In genomic region chr4:42490015-42490414, GRCh38 we compare ENCODE assay signal across 22 cellular contexts.
A peak's percentile ranks its signal among the peaks of the same experiment; 100 is the strongest.
DNase-seq lines count a peak whose midpoint lies in the region; ATAC-seq, FAIRE-seq and TF ChIP-seq lines count a peak whose summit lies in the region.
"Had no signal": no experiment of that assay in that cellular context is flagged by ENCODE, and none has a peak within 500 bp of the region (broad histone marks: within the 10 kb centered on the region; RNA-seq: fewer than 3 reads in every experiment).

No MANE protein-coding gene starts in this region.

- H3K9me3 ChIP-seq in MM.1S (replicated peaks; ENCODE audit: insufficient read depth, low read length) = no peaks in the 10 kb centered on the region
- no peaks in the 10 kb centered on the region for H3K9me3 ChIP-seq in hepatocyte (ENCODE audit: low read depth)
- H3K9me3 ChIP-seq: gastroesophageal sphincter, mucosa of descending colon, thoracic aorta had no signal

- no peaks in the 10 kb centered on the region for H3K9me3 Mint-ChIP-seq in nephron
- H3K9me3 Mint-ChIP-seq in natural killer cell treated with Interleukin-12 subunit alpha and Interleukin-12 subunit beta and Interleukin-15 and Interleukin-18, amount 100 ng/mL, for 72 hours = no peaks in the 10 kb centered on the region
- H3K9me3 Mint-ChIP-seq: activated CD4-positive, alpha-beta T cell treated with anti-CD3 and anti-CD28 coated beads, Interleukin-2, amount 10 ng/mL, durations not matched to agents 24 days and 14 days; T-helper 1 cell treated with Interleukin-12 subunit alpha and Interleukin-12 subunit beta and Interleukin-4 antibody, amounts not matched to agents 30 μg/mL and 1 μg/mL, for 36 hours had no signal

- peaks cover 34% of the 10 kb centered on the region for H3F3A ChIP-seq in MM.1S (ENCODE audit: insufficient read depth, low read length)

- H3K4me2 ChIP-seq in MM.1S (ENCODE audit: low read depth, low read length) (peak overlapping the region; percentile 82), hepatocyte (no peak overlapping the region)

- peak overlapping the region in 2 of 3 experiments; percentile 51 to 73 for H3K27ac Mint-ChIP-seq in nephron
- H3K27ac Mint-ChIP-seq in natural killer cell treated with Interleukin-12 subunit alpha and Interleukin-12 subunit beta and Interleukin-15 and Interleukin-18, amount 100 ng/mL, for 72 hours = peak overlapping the region in 1 of 2 donors; percentile 2
- H3K27ac Mint-ChIP-seq: activated CD4-positive, alpha-beta T cell treated with anti-CD3 and anti-CD28 coated beads, Interleukin-2, amount 10 ng/mL, durations not matched to agents 24 days and 14 days; activated CD8-positive, alpha-beta memory T cell treated with anti-CD3 and anti-CD28 coated beads, Interleukin-2, amount 10 ng/mL, durations not matched to agents 7 days and 5 days; T-helper 1 cell treated with Interleukin-12 subunit alpha and Interleukin-12 subunit beta and Interleukin-4 antibody, amounts not matched to agents 30 μg/mL and 1 μg/mL, for 36 hours had no signal

- ATAC-seq in natural killer cell treated with Interleukin-12 subunit alpha and Interleukin-12 subunit beta and Interleukin-15 and Interleukin-18, amount 100 ng/mL, for 72 hours = no peak
- ATAC-seq: activated CD8-positive, alpha-beta memory T cell treated with anti-CD3 and anti-CD28 coated beads, Interleukin-2, amount 10 ng/mL, durations not matched to agents 7 days and 5 days; gastroesophageal sphincter; mucosa of descending colon had no signal

- H3K4me1 Mint-ChIP-seq in nephron = peaks cover 26% of the 10 kb centered on the region
- peaks cover 20 to 23% of the 10 kb centered on the region in 2 donors for H3K4me1 Mint-ChIP-seq in natural killer cell treated with Interleukin-12 subunit alpha and Interleukin-12 subunit beta and Interleukin-15 and Interleukin-18, amount 100 ng/mL, for 72 hours (ENCODE audit: low read depth in 2 of 2)

- peak; percentile 92 for FAIRE-seq in GM19239 (lab: Jason Lieb, UNC)
- FAIRE-seq: colon, islet of Langerhans had no signal

- no peak for TF ChIP-seq CTCF in MM.1S (IDR thresholded peaks at IDR 0.05; ENCODE audit: low read length)
- no peak for TF ChIP-seq CTCF in nephron (IDR thresholded peaks at IDR 0.05; ENCODE audit: unreplicated experiment in 3 of 3)
- TF ChIP-seq CTCF in hepatocyte (IDR thresholded peaks at IDR 0.05; ENCODE audit: poor library complexity) = no peak

- peak; percentile 18 for TF ChIP-seq POLR2A in GM15510 (IDR thresholded peaks at IDR 0.05; ENCODE audit: borderline replicate concordance, extremely low read depth, insufficient read length)

- peaks cover 10% of the 10 kb centered on the region for H3K27me3 Mint-ChIP-seq in nephron (ENCODE audit: low read depth)
- H3K27me3 Mint-ChIP-seq in natural killer cell treated with Interleukin-12 subunit alpha and Interleukin-12 subunit beta and Interleukin-15 and Interleukin-18, amount 100 ng/mL, for 72 hours = no peaks in the 10 kb centered on the region
- H3K27me3 Mint-ChIP-seq: activated CD4-positive, alpha-beta T cell treated with anti-CD3 and anti-CD28 coated beads, Interleukin-2, amount 10 ng/mL, durations not matched to agents 24 days and 14 days; activated CD8-positive, alpha-beta memory T cell treated with anti-CD3 and anti-CD28 coated beads, Interleukin-2, amount 10 ng/mL, durations not matched to agents 7 days and 5 days had no signal

- peaks cover 3% of the 10 kb centered on the region; the same call in 1 of the 2 replicates for H4K20me1 ChIP-seq in MM.1S (ENCODE audit: insufficient read depth, low read length)
- no peaks in the 10 kb centered on the region for H4K20me1 ChIP-seq in hepatocyte (ENCODE audit: insufficient read depth, poor library complexity, severe bottlenecking)

- no peaks in the 10 kb centered on the region for H3K79me2 ChIP-seq in MM.1S (ENCODE audit: low read length)
- no peaks in the 10 kb centered on the region for H3K79me2 ChIP-seq in hepatocyte

- H3K36me3 ChIP-seq in MM.1S (replicated peaks; ENCODE audit: insufficient read depth, low read length) (no peaks in the 10 kb centered on the region), hepatocyte (replicated peaks; ENCODE audit: insufficient read depth, low read depth) (no peaks in the 10 kb centered on the region)
- H3K36me3 ChIP-seq: brain microvascular endothelial cell, gastroesophageal sphincter, thoracic aorta had no signal

- DNase-seq in GM19239 (ENCODE audit: insufficient read length, low spot score) = no peak
- DNase-seq in MM.1S = no peak
- DNase-seq in HT-29 (ENCODE audit: low spot score) = no peak
- no peak for DNase-seq in ureter (ENCODE audit: low spot score)
- no peak for DNase-seq in natural killer cell treated with Interleukin-12 subunit alpha and Interleukin-12 subunit beta and Interleukin-15 and Interleukin-18, amount 100 ng/mL, for 72 hours (ENCODE audit: low spot score)
- DNase-seq in hepatocyte (ENCODE audit: low spot score) = no peak
- DNase-seq: activated CD4-positive, alpha-beta T cell treated with anti-CD3 and anti-CD28 coated beads, Interleukin-2, amount 10 ng/mL, durations not matched to agents 24 days and 14 days; activated CD8-positive, alpha-beta memory T cell treated with anti-CD3 and anti-CD28 coated beads, Interleukin-2, amount 10 ng/mL, durations not matched to agents 7 days and 5 days; brain microvascular endothelial cell; mucosa of descending colon; NCI-H1092 treated with DMSO at 0.1 percent for 48 hours; NCI-H2081; NK-92 treated with Interleukin-12 subunit alpha and Interleukin-12 subunit beta, amount 100 ng/mL, for 24 hours; stimulated activated CD4-positive, alpha-beta T cell treated with anti-CD3 and anti-CD28 coated beads, Interleukin-1b, Interleukin-23, amount 100 ng/mL, for 48 hours had no signal

- H3K4me3 ChIP-seq in MM.1S (ENCODE audit: low read length) = no peak overlapping the region
- H3K4me3 ChIP-seq in hepatocyte = no peak overlapping the region
- H3K4me3 ChIP-seq: gastroesophageal sphincter, mucosa of descending colon, skin epidermis, thoracic aorta had no signal

- H3K9me2 ChIP-seq in MM.1S (replicated peaks; ENCODE audit: insufficient read depth, low read length) = no peaks in the 10 kb centered on the region
- no peaks in the 10 kb centered on the region for H3K9me2 ChIP-seq in hepatocyte (replicated peaks; ENCODE audit: insufficient read depth)

- 89% methylated on average over 3 of the region's 3 CpGs for WGBS in hepatocyte (ENCODE audit: low lambda C conversion rate, missing lambda C conversion rate)

- H3K4me1 ChIP-seq in MM.1S (ENCODE audit: low read length) (peaks cover 39% of the 10 kb centered on the region), hepatocyte (ENCODE audit: insufficient read depth) (peaks cover 12% of the 10 kb centered on the region)
- H3K4me1 ChIP-seq: gastroesophageal sphincter had no signal

- H2AFZ ChIP-seq in MM.1S (ENCODE audit: low read length) = no peak overlapping the region
- H2AFZ ChIP-seq in hepatocyte = no peak overlapping the region

- H3K27ac ChIP-seq in MM.1S (ENCODE audit: low read length) = no peak overlapping the region
- H3K27ac ChIP-seq in hepatocyte = no peak overlapping the region
- H3K27ac ChIP-seq: brain microvascular endothelial cell, gastroesophageal sphincter, skin epidermis, thoracic aorta had no signal

- H3K4me3 Mint-ChIP-seq in nephron = no peak overlapping the region
- no peak overlapping the region for H3K4me3 Mint-ChIP-seq in natural killer cell treated with Interleukin-12 subunit alpha and Interleukin-12 subunit beta and Interleukin-15 and Interleukin-18, amount 100 ng/mL, for 72 hours
- H3K4me3 Mint-ChIP-seq: activated CD4-positive, alpha-beta T cell treated with anti-CD3 and anti-CD28 coated beads, Interleukin-2, amount 10 ng/mL, durations not matched to agents 24 days and 14 days; activated CD8-positive, alpha-beta memory T cell treated with anti-CD3 and anti-CD28 coated beads, Interleukin-2, amount 10 ng/mL, durations not matched to agents 7 days and 5 days; T-helper 1 cell treated with Interleukin-12 subunit alpha and Interleukin-12 subunit beta and Interleukin-4 antibody, amounts not matched to agents 30 μg/mL and 1 μg/mL, for 36 hours had no signal

- H3K27me3 ChIP-seq in MM.1S (replicated peaks; ENCODE audit: insufficient read depth, low read length) = no peaks in the 10 kb centered on the region
- no peaks in the 10 kb centered on the region for H3K27me3 ChIP-seq in hepatocyte
- H3K27me3 ChIP-seq: brain microvascular endothelial cell, gastroesophageal sphincter had no signal

- H3K9ac ChIP-seq in MM.1S (ENCODE audit: low read length) = no peak overlapping the region

- no peaks in the 10 kb centered on the region for H3K36me3 Mint-ChIP-seq in nephron (ENCODE audit: low read depth)
- no peaks in the 10 kb centered on the region for H3K36me3 Mint-ChIP-seq in natural killer cell treated with Interleukin-12 subunit alpha and Interleukin-12 subunit beta and Interleukin-15 and Interleukin-18, amount 100 ng/mL, for 72 hours
